1 cellular context compared by ENCODE assay signal in genomic region chr4:56220261-56220660, GRCh38.
TF ChIP-seq lines count a peak whose summit lies in the region.

No MANE protein-coding gene starts in this region.

TF ChIP-seq in HepG2, 621 proteins besides CTCF, POLR2A, EP300 and RAD21:
- TF ChIP-seq FOXM1 (CRISPR knock-in tag; IDR thresholded peaks at IDR 0.05), result no peak
- TF ChIP-seq CHD4 (IDR thresholded peaks at IDR 0.05; ENCODE audit: borderline replicate concordance, low read length), result no peak
- no peak for TF ChIP-seq CREM (IDR thresholded peaks at IDR 0.05)
- TF ChIP-seq CREM (CRISPR knock-in tag; IDR thresholded peaks at IDR 0.05), result no peak
- no peak for TF ChIP-seq TFE3 (CRISPR knock-in tag; IDR thresholded peaks at IDR 0.05)
- no peak for TF ChIP-seq THYN1 (CRISPR knock-in tag; IDR thresholded peaks at IDR 0.05; ENCODE audit: borderline replicate concordance, low read depth)
- no peak for TF ChIP-seq MYNN (CRISPR knock-in tag; IDR thresholded peaks at IDR 0.05; ENCODE audit: low read depth)
- TF ChIP-seq ZNF3 (CRISPR knock-in tag; IDR thresholded peaks at IDR 0.05), result no peak
- no peak for TF ChIP-seq ZNF605 (CRISPR knock-in tag; IDR thresholded peaks at IDR 0.05)
